Comparison of ENCODE assay signal across 20 cellular contexts in the genomic region with DNA sequence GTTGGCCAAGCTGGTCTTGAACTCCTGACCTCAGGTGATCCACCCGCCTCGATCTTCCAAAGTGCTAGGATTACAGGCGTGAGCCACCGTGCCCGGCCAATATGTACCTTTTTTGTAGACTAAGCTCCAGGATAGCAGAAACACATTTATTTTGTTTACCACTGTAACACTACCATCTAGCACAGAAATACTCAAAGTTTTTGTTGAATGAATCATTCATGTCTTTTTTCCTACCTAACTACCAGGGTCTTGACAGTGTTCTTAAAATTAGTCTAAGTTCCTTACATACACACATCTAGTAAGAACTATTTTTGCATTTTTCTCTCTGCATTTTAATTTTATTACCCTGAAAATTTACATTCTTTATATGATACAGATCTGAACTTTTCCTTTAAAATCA. TPM values are rescaled to one million over a fixed set of nuclear protein-coding genes. Genes with fewer than 3 reads are reported as not detected.
DNase-seq lines count a peak whose midpoint lies in the region; ATAC-seq and TF ChIP-seq lines count a peak whose summit lies in the region.
"Had no signal": no experiment of that assay in that cellular context is flagged by ENCODE, and none has a peak within 500 bp of the region (broad histone marks: within the 10 kb centered on the region; RNA-seq: fewer than 3 reads in every experiment).

No MANE protein-coding gene starts in this region.

- H3K4me1 ChIP-seq in SK-N-SH (ENCODE audit: control insufficient read depth in 1 of 2, insufficient read depth in 2 of 2, low read depth in 1 of 2, low read length in 1 of 2), result no peaks in the 10 kb centered on the region
- H3K4me1 ChIP-seq in SJSA1 (replicated peaks), result peaks cover 23% of the 10 kb centered on the region
- no peaks in the 10 kb centered on the region for H3K4me1 ChIP-seq in vagina
- H3K4me1 ChIP-seq: Peyer's patch had no signal

- H3K4me1 Mint-ChIP-seq in chondrocyte (ENCODE audit: low read depth), result peaks cover 11% of the 10 kb centered on the region
- H3K4me1 Mint-ChIP-seq: GM23338 had no signal

- H3K4me2 ChIP-seq in SK-N-SH, result no peak overlapping the region
- H3K4me2 ChIP-seq: GM23338 had no signal

- H3K9me3 ChIP-seq in SK-N-SH, result no peaks in the 10 kb centered on the region
- H3K9me3 ChIP-seq in SJSA1 (replicated peaks), result no peaks in the 10 kb centered on the region
- no peaks in the 10 kb centered on the region for H3K9me3 ChIP-seq in vagina
- H3K9me3 ChIP-seq: Peyer's patch had no signal

- H3K36me3 ChIP-seq in SK-N-SH (replicated peaks in 1 of 2; ENCODE audit: control insufficient read depth in 1 of 2, insufficient read depth in 2 of 2, low read length in 1 of 2) (peaks cover 44 to 89% of the 10 kb centered on the region in 2 experiments), SJSA1 (peaks cover 74% of the 10 kb centered on the region), vagina (peaks cover 0 to 68% of the 10 kb centered on the region in 2 donors)

- no peaks in the 10 kb centered on the region for H3F3A ChIP-seq in SK-N-SH (replicated peaks; ENCODE audit: insufficient read depth)

- ATAC-seq in SK-N-SH treated with all-trans-retinoic acid at 6 μM for 48 hours (peak; percentile 31; the same call in 1 of the 3 replicates), left ventricle myocardium superior (no peak)
- ATAC-seq: GM23338, HCT116, Right ventricle myocardium inferior had no signal

- H3K79me2 ChIP-seq in SK-N-SH (ENCODE audit: insufficient read depth), result peaks cover 6% of the 10 kb centered on the region; the same call in 1 of the 2 replicates

- H3K4me3 ChIP-seq in SK-N-SH (ENCODE audit: low read depth in 2 of 2, low read length in 1 of 2), result no peak overlapping the region
- H3K4me3 ChIP-seq in SJSA1, result no peak overlapping the region
- H3K4me3 ChIP-seq in vagina, result no peak overlapping the region
- H3K4me3 ChIP-seq: GM23338, Peyer's patch had no signal

- no peak overlapping the region for H3K4me3 Mint-ChIP-seq in chondrocyte (ENCODE audit: unreplicated experiment)
- H3K4me3 Mint-ChIP-seq: CD4-positive, alpha-beta memory T cell; GM23338 had no signal

- WGBS in SK-N-SH (ENCODE audit: low lambda C conversion rate), result 94% methylated on average over 5 of the region's 5 CpGs

- TF ChIP-seq EP300 in SK-N-SH (IDR thresholded peaks at IDR 0.05; ENCODE audit: borderline replicate concordance in 1 of 2, low read depth in 1 of 2, low read length in 1 of 2), result no peak

- TF ChIP-seq CTCF in SK-N-SH (IDR thresholded peaks at IDR 0.05), result no peak
- no peak for TF ChIP-seq CTCF in chondrocyte (IDR thresholded peaks at IDR 0.05)
- no peak for TF ChIP-seq CTCF in vagina (IDR thresholded peaks at IDR 0.05)

- intact Hi-C loops in left ventricle myocardium superior (cut with micrococcal nuclease) (no loop called here), vagina (cut with DNase I) (no loop called here)

- CTCF ChIA-PET in SK-N-SH (lab: Yijun Ruan, JAX), result interaction anchor here (1.2 kb wide), 1 partner anchor 23 kb away, joined by 3 read pairs; no protein-coding TSS in a partner anchor

- no peaks in the 10 kb centered on the region for H3K9me3 Mint-ChIP-seq in chondrocyte (ENCODE audit: low read depth)
- H3K9me3 Mint-ChIP-seq: CD4-positive, alpha-beta memory T cell; GM23338 had no signal

- no peak for TF ChIP-seq POLR2A in vagina (IDR thresholded peaks at IDR 0.05)

- POLR2A ChIA-PET in SK-N-SH (lab: Yijun Ruan, JAX), result no interaction called here

- no peaks in the 10 kb centered on the region for H4K20me1 ChIP-seq in SK-N-SH (ENCODE audit: insufficient read depth)

- H3K36me3 Mint-ChIP-seq in chondrocyte (ENCODE audit: low read depth), result peaks cover 26% of the 10 kb centered on the region

- H3K27ac Mint-ChIP-seq in chondrocyte (ENCODE audit: unreplicated experiment), result peak overlapping the region; percentile 18
- H3K27ac Mint-ChIP-seq: GM23338 had no signal

- H2AFZ ChIP-seq in SK-N-SH (ENCODE audit: low read depth), result no peak overlapping the region
- H2AFZ ChIP-seq: GM23338 had no signal

- no peaks in the 10 kb centered on the region for H3K27me3 ChIP-seq in SK-N-SH (ENCODE audit: insufficient read depth)
- no peaks in the 10 kb centered on the region for H3K27me3 ChIP-seq in SJSA1 (replicated peaks)
- H3K27me3 ChIP-seq in vagina, result no peaks in the 10 kb centered on the region
- H3K27me3 ChIP-seq: Peyer's patch had no signal

- no peak overlapping the region for H3K9ac ChIP-seq in SK-N-SH

- TF ChIP-seq RAD21 in SK-N-SH (IDR thresholded peaks at IDR 0.05; ENCODE audit: low read length), result no peak

- no peaks in the 10 kb centered on the region for H3K27me3 Mint-ChIP-seq in chondrocyte (ENCODE audit: low read depth)
- H3K27me3 Mint-ChIP-seq: CD4-positive, alpha-beta memory T cell had no signal

- H3K27ac ChIP-seq in SK-N-SH (ENCODE audit: low read depth in 2 of 2, low read length in 1 of 2), result no peak overlapping the region
- H3K27ac ChIP-seq in SJSA1, result peak overlapping the region; percentile 15; the same call in 1 of the 2 replicates
- no peak overlapping the region for H3K27ac ChIP-seq in vagina
- H3K27ac ChIP-seq: 22Rv1, HL-60, Peyer's patch had no signal

- DNase-seq in SK-N-SH, result no peak
- DNase-seq in SJSA1 (ENCODE audit: low read depth in 1 of 2, low spot score in 2 of 2), result peak in 1 of 2 experiments; percentile 16
- DNase-seq in chondrocyte (ENCODE audit: low spot score), result no peak
- peak; percentile 59 for DNase-seq in renal cortical epithelial cell (ENCODE audit: low read depth)
- DNase-seq in left ventricle myocardium superior, result no peak
- DNase-seq in vagina (ENCODE audit: extremely low spot score in 2 of 2), result no peak
- DNase-seq in stimulated activated CD4-positive, alpha-beta T cell treated with anti-CD3 and anti-CD28 coated beads, Interleukin-4, amount 100 ng/mL, for 1 hour, result no peak
- DNase-seq: CD4-positive, alpha-beta memory T cell; KG1; NCI-H1092; NCI-H146; NCI-H2081 treated with DMSO at 0.1 percent for 48 hours; NCI-H524; Peyer's patch had no signal

- H3K9me2 ChIP-seq in SK-N-SH, result no peaks in the 10 kb centered on the region

TF ChIP-seq in SK-N-SH treated with all-trans-retinoic acid at 6 μM for 48 hours, 23 proteins besides CTCF, POLR2A, EP300 and RAD21 (continues in another document):
- no peak for TF ChIP-seq ZFP3 (CRISPR knock-in tag; IDR thresholded peaks at IDR 0.05)
- TF ChIP-seq ZNF565 (CRISPR knock-in tag; conservative IDR thresholded peaks at IDR 0.05; ENCODE audit: low read depth), result no peak
- TF ChIP-seq ZNF8 (CRISPR knock-in tag; IDR thresholded peaks at IDR 0.05), result no peak
- TF ChIP-seq, protein P1, sequence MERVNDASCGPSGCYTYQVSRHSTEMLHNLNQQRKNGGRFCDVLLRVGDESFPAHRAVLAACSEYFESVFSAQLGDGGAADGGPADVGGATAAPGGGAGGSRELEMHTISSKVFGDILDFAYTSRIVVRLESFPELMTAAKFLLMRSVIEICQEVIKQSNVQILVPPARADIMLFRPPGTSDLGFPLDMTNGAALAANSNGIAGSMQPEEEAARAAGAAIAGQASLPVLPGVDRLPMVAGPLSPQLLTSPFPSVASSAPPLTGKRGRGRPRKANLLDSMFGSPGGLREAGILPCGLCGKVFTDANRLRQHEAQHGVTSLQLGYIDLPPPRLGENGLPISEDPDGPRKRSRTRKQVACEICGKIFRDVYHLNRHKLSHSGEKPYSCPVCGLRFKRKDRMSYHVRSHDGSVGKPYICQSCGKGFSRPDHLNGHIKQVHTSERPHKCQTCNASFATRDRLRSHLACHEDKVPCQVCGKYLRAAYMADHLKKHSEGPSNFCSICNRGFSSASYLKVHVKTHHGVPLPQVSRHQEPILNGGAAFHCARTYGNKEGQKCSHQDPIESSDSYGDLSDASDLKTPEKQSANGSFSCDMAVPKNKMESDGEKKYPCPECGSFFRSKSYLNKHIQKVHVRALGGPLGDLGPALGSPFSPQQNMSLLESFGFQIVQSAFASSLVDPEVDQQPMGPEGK (CRISPR knock-in tag; IDR thresholded peaks at IDR 0.05; ENCODE audit: borderline replicate concordance), result no peak
- no peak for TF ChIP-seq ARNTL (CRISPR knock-in tag; IDR thresholded peaks at IDR 0.05; ENCODE audit: borderline replicate concordance, low read depth)
- no peak for TF ChIP-seq PPARA (CRISPR knock-in tag; IDR thresholded peaks at IDR 0.05; ENCODE audit: borderline replicate concordance)

TF ChIP-seq in SK-N-SH, 30 proteins besides CTCF, POLR2A, EP300 and RAD21 (continues in another document):
- TF ChIP-seq POLR2AphosphoS5 (IDR thresholded peaks at IDR 0.05; ENCODE audit: low read depth, low read length) (no peak), FOXJ3 (CRISPR knock-in tag; IDR thresholded peaks at IDR 0.05) (no peak), ZBTB33 (IDR thresholded peaks at IDR 0.05; ENCODE audit: borderline replicate concordance, low read depth) (no peak), MXI1 (IDR thresholded peaks at IDR 0.05; ENCODE audit: low read depth, low read length) (no peak), RCOR1 (IDR thresholded peaks at IDR 0.05; ENCODE audit: low read length) (no peak)
- TF ChIP-seq, protein P2, sequence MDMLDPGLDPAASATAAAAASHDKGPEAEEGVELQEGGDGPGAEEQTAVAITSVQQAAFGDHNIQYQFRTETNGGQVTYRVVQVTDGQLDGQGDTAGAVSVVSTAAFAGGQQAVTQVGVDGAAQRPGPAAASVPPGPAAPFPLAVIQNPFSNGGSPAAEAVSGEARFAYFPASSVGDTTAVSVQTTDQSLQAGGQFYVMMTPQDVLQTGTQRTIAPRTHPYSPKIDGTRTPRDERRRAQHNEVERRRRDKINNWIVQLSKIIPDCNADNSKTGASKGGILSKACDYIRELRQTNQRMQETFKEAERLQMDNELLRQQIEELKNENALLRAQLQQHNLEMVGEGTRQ (IDR thresholded peaks at IDR 0.05; ENCODE audit: borderline replicate concordance, low read depth, low read length), result no peak

RNA-seq across cellular contexts. Expression of gene AKAP10, which starts 44.4 kb away (rescaled TPM):
- 12.7 and 17.1 TPM in 2 replicates for polyA plus RNA-seq in SK-N-SH (2012; rRNA removed)
- 13.3 and 14.4 TPM in 2 replicates for polyA plus RNA-seq in SK-N-SH (2012; cell fraction: cytosol; rRNA removed)
- polyA plus RNA-seq in SK-N-SH (2012; cell fraction: nucleus; rRNA removed), result 18.4 and 33.4 TPM in 2 replicates
- 18.2 and 19.0 TPM in 2 replicates for total RNA-seq in SJSA1 (2014; rRNA removed; shearing (Covaris generic))
- 25.7 to 30.5 TPM (median 26.0 TPM) in 3 replicates for total RNA-seq in chondrocyte
- 25.2 and 35.7 TPM in 2 replicates for total RNA-seq in renal cortical epithelial cell
- 15.5 TPM for total RNA-seq in left ventricle myocardium superior
- 23.3 TPM for total RNA-seq in vagina
